ENCODE assay signal across 28 cellular contexts in the genomic region with DNA sequence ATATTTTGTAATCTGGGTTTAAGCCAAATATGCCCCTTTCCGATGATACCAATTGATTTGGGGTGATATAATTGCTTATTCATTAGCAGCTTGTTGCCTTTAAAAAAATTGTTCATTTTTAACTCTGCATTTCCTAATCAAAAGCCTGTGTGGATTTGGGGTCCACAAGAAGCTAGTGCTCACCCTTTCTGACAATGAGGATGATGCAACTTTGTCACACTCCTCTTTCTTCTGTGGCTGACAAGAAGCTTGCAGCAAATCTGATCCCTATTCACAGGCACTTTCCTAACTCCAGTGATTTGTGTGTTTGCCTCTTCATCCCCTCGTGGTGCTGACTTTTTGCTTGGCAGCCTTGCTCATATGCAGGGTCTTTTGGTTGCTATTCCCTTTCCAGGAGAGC.
"Had no signal": no experiment of that assay in that cellular context is flagged by ENCODE, and none has a peak within 500 bp of the region (broad histone marks: within the 10 kb centered on the region; RNA-seq: fewer than 3 reads in every experiment).

No MANE protein-coding gene starts in this region.

- H3K27ac Mint-ChIP-seq: activated CD4-positive, alpha-beta memory T cell treated with anti-CD3 and anti-CD28 coated beads, Interleukin-2, amount 10 ng/mL, durations not matched to agents 7 days and 5 days; activated CD4-positive, alpha-beta T cell treated with anti-CD3 and anti-CD28 coated beads for 36 hours; activated naive CD4-positive, alpha-beta T cell treated with anti-CD3 and anti-CD28 coated beads for 36 hours; activated naive CD8-positive, alpha-beta T cell; activated T-helper 17 cell treated with anti-CD3 and anti-CD28 coated beads, Interleukin-2, amount 50 U/mL, for 72 hours; brain had no signal

- ATAC-seq: activated CD4-positive, alpha-beta T cell treated with anti-CD3 and anti-CD28 coated beads for 36 hours; activated T-helper 17 cell treated with anti-CD3 and anti-CD28 coated beads, Interleukin-2, amount 50 U/mL, for 72 hours; SK-N-SH treated with all-trans-retinoic acid at 6 μM for 48 hours had no signal

- H3K27me3 ChIP-seq: SJSA1 had no signal

- H3K4me1 ChIP-seq: SJSA1 had no signal

- H3K4me1 Mint-ChIP-seq: activated CD4-positive, alpha-beta memory T cell treated with anti-CD3 and anti-CD28 coated beads, Interleukin-2, amount 10 ng/mL, durations not matched to agents 7 days and 5 days; activated CD4-positive, alpha-beta T cell treated with anti-CD3 and anti-CD28 coated beads for 36 hours; activated T-helper 17 cell treated with anti-CD3 and anti-CD28 coated beads, Interleukin-2, amount 50 U/mL, for 72 hours; central memory CD8-positive, alpha-beta T cell had no signal

- H3K36me3 ChIP-seq: SJSA1, WERI-Rb-1 had no signal

- H3K4me3 Mint-ChIP-seq: activated CD4-positive, alpha-beta memory T cell treated with anti-CD3 and anti-CD28 coated beads, Interleukin-2, amount 10 ng/mL, durations not matched to agents 7 days and 5 days; activated CD4-positive, alpha-beta T cell treated with anti-CD3 and anti-CD28 coated beads for 36 hours; activated naive CD4-positive, alpha-beta T cell treated with anti-CD3 and anti-CD28 coated beads for 36 hours; activated naive CD8-positive, alpha-beta T cell; activated T-helper 17 cell treated with anti-CD3 and anti-CD28 coated beads, Interleukin-2, amount 50 U/mL, for 72 hours; brain; central memory CD8-positive, alpha-beta T cell had no signal

- H3K27me3 Mint-ChIP-seq: activated CD4-positive, alpha-beta memory T cell treated with anti-CD3 and anti-CD28 coated beads, Interleukin-2, amount 10 ng/mL, durations not matched to agents 7 days and 5 days; brain had no signal

- H3K4me3 ChIP-seq: SJSA1 had no signal

- H3K36me3 Mint-ChIP-seq: activated naive CD8-positive, alpha-beta T cell; brain had no signal

- DNase-seq: activated CD4-positive, alpha-beta memory T cell treated with anti-CD3 and anti-CD28 coated beads, Interleukin-2, amount 10 ng/mL, durations not matched to agents 7 days and 5 days; activated CD4-positive, alpha-beta T cell treated with anti-CD3 and anti-CD28 coated beads for 36 hours; activated CD4-positive, alpha-beta T cell treated with anti-CD3 and anti-CD28 coated beads, Interleukin-2, amount 50 U/mL, for 1 hour; activated gamma-delta T cell; activated naive CD4-positive, alpha-beta T cell treated with anti-CD3 and anti-CD28 coated beads for 36 hours; activated T-cell treated with anti-CD3 and anti-CD28 coated beads for 4 hours; activated T-cell treated with anti-CD3 and anti-CD28 coated beads, Interleukin-2, amount 50 U/mL, for 48 hours; amygdala; Karpas-422; MM.1S; NCI-H146; NCI-H187 treated with DMSO at 0.1 percent for 48 hours; NCI-H2081 treated with DMSO at 0.1 percent for 48 hours; NCI-H2171; NCI-H2227 treated with DMSO at 0.1 percent for 48 hours; NCI-H446 treated with DMSO at 0.1 percent for 48 hours; NCI-H524 treated with DMSO at 0.1 percent for 48 hours; NCI-H774; NK-92 treated with Interleukin-12 subunit alpha and Interleukin-12 subunit beta, amount 100 ng/mL, for 24 hours; SHP77; SW 1271; WERI-Rb-1 had no signal

- H3K9me3 Mint-ChIP-seq: activated CD4-positive, alpha-beta memory T cell treated with anti-CD3 and anti-CD28 coated beads, Interleukin-2, amount 10 ng/mL, durations not matched to agents 7 days and 5 days; activated naive CD4-positive, alpha-beta T cell treated with anti-CD3 and anti-CD28 coated beads for 36 hours; activated T-helper 17 cell treated with anti-CD3 and anti-CD28 coated beads, Interleukin-2, amount 50 U/mL, for 72 hours; brain; central memory CD8-positive, alpha-beta T cell had no signal

- H3K27ac ChIP-seq: SJSA1, WERI-Rb-1 had no signal
